9 cellular contexts compared by ENCODE assay signal in genomic region chr3:108293858-108294257, GRCh38. TPM values are rescaled to one million over a fixed set of nuclear protein-coding genes. Genes with fewer than 3 reads are reported as not detected.
DNase-seq lines count a peak whose midpoint lies in the region; ATAC-seq and TF ChIP-seq lines count a peak whose summit lies in the region.
"Had no signal": no experiment of that assay in that cellular context is flagged by ENCODE, and none has a peak within 500 bp of the region (broad histone marks: within the 10 kb centered on the region; RNA-seq: fewer than 3 reads in every experiment).

No MANE protein-coding gene starts in this region.

- H3K4me1 ChIP-seq in mammary epithelial cell (ENCODE audit: insufficient read depth, low read length) (no peaks in the 10 kb centered on the region), spleen (peaks cover 0 to 22% (median 12%) of the 10 kb centered on the region in 6 donors)

- H3K79me2 ChIP-seq in mammary epithelial cell (ENCODE audit: insufficient read depth, low read length) = no peaks in the 10 kb centered on the region

- H3K36me3 Mint-ChIP-seq in activated T-helper 17 cell treated with anti-CD3 and anti-CD28 coated beads, Interleukin-2, amount 50 U/mL, for 72 hours (ENCODE audit: low read depth) = no peaks in the 10 kb centered on the region

- DNase-seq in mammary epithelial cell (no peak), DMS79 treated with DMSO at 0.1 percent for 48 hours (lab: John Stamatoyannopoulos, UW) (no peak), spleen (no peak)
- no peak for DNase-seq in activated CD4-positive, CD25-positive, alpha-beta regulatory T cell treated with anti-CD3 and anti-CD28 coated beads, Interleukin-2, amount 50 U/mL, for 72 hours
- DNase-seq: OCI-M1 had no signal

- peak overlapping the region; percentile 40 for H3K27ac Mint-ChIP-seq in activated T-helper 17 cell treated with anti-CD3 and anti-CD28 coated beads, Interleukin-2, amount 50 U/mL, for 72 hours

- no peaks in the 10 kb centered on the region for H3K9me3 ChIP-seq in mammary epithelial cell (replicated peaks; ENCODE audit: insufficient read depth, low read length)
- H3K9me3 ChIP-seq in spleen = no peaks in the 10 kb centered on the region

- H3K9ac ChIP-seq in mammary epithelial cell (ENCODE audit: insufficient read depth, low read length) = no peak overlapping the region

- no TSS peak for BruUV-seq in mammary epithelial cell (replicated peaks; lab: Mats Ljungman, UMichigan)

- H3K4me3 ChIP-seq in mammary epithelial cell (replicated peaks in 1 of 3; ENCODE audit: insufficient read depth in 1 of 3, low read depth in 2 of 3, low read length in 3 of 3) (no peak overlapping the region), spleen (no peak overlapping the region)

- H3K36me3 ChIP-seq in mammary epithelial cell (ENCODE audit: insufficient read depth, low read length) (no peaks in the 10 kb centered on the region), spleen (no peaks in the 10 kb centered on the region)

- H3K9me3 Mint-ChIP-seq in activated T-helper 17 cell treated with anti-CD3 and anti-CD28 coated beads, Interleukin-2, amount 50 U/mL, for 72 hours = peaks cover 3% of the 10 kb centered on the region

- 98% methylated on average over 4 of the region's 4 CpGs for whole genome bisulfite sequencing in mammary epithelial cell (ENCODE audit: low coverage, missing lambda C conversion rate)
- WGBS in spleen, 5 donors = 42 to 62% (median 59%) methylated on average over 4 of the region's 4 CpGs

- in situ Hi-C loops in mammary epithelial cell (cut with MboI; ENCODE audit: low sequenced_read_pairs in 2 of 2) = no loop called here

- H3K27me3 ChIP-seq in mammary epithelial cell (ENCODE audit: insufficient read depth, low read length) (no peaks in the 10 kb centered on the region), spleen (replicated peaks in 1 of 7) (no peaks in the 10 kb centered on the region)

- no peak for TF ChIP-seq POLR2A in spleen (IDR thresholded peaks at IDR 0.05)

- ATAC-seq in GM18858 (IDR thresholded peaks at IDR 0.05; ENCODE audit: unreplicated experiment) (peak; percentile 70), GM21529 (IDR thresholded peaks at IDR 0.05; ENCODE audit: unreplicated experiment) (peak; percentile 71), HG03378 (IDR thresholded peaks at IDR 0.05; ENCODE audit: unreplicated experiment) (peak; percentile 77)
- peak; percentile 30 for ATAC-seq in activated T-helper 17 cell treated with anti-CD3 and anti-CD28 coated beads, Interleukin-2, amount 50 U/mL, for 72 hours (replicated peaks)

- CTCF ChIA-PET in mammary epithelial cell (lab: Charles Lee; ENCODE audit: low non-redundant PET) = no interaction called here

- no peak for TF ChIP-seq CTCF in mammary epithelial cell (conservative IDR thresholded peaks at IDR 0.05 in 1 of 2, IDR thresholded peaks at IDR 0.05 in 1 of 2; ENCODE audit: extremely low read depth in 1 of 2, insufficient read depth in 1 of 2, low read depth in 1 of 2, low read length in 2 of 2)
- no peak for TF ChIP-seq CTCF in spleen (IDR thresholded peaks at IDR 0.05 in 8 of 11, conservative IDR thresholded peaks at IDR 0.05 in 3 of 11)

- H3K4me3 Mint-ChIP-seq in activated T-helper 17 cell treated with anti-CD3 and anti-CD28 coated beads, Interleukin-2, amount 50 U/mL, for 72 hours = peak overlapping the region; percentile 41

- H4K20me1 ChIP-seq in mammary epithelial cell (ENCODE audit: insufficient read depth, low read length) = no peaks in the 10 kb centered on the region

- H3K27ac ChIP-seq in mammary epithelial cell (ENCODE audit: insufficient read depth, low read depth, low read length) (no peak overlapping the region), spleen (no peak overlapping the region)

- no peaks in the 10 kb centered on the region for H3K27me3 Mint-ChIP-seq in activated T-helper 17 cell treated with anti-CD3 and anti-CD28 coated beads, Interleukin-2, amount 50 U/mL, for 72 hours

- no peak overlapping the region for H3K4me2 ChIP-seq in mammary epithelial cell (ENCODE audit: insufficient read depth, low read depth, low read length)

- H3K4me1 Mint-ChIP-seq in activated T-helper 17 cell treated with anti-CD3 and anti-CD28 coated beads, Interleukin-2, amount 50 U/mL, for 72 hours = peaks cover 34% of the 10 kb centered on the region

- no peak overlapping the region for H2AFZ ChIP-seq in mammary epithelial cell (ENCODE audit: low read depth, low read length)

- dilution Hi-C loops in mammary epithelial cell (cut with HindIII; ENCODE audit: low sequenced_read_pairs) = no loop called here

- intact Hi-C loops in mammary epithelial cell (cut with micrococcal nuclease) (no loop called here), spleen (cut with DNase I; ENCODE audit: low total_unique reads) (no loop called here)

RNA-seq across cellular contexts. Expression of gene HHLA2, which starts 2.5 kb away (rescaled TPM):
- 1 to 10 TPM; 1.3 to 2.0 TPM for total RNA-seq in activated T-helper 17 cell treated with anti-CD3 and anti-CD28 coated beads, Interleukin-2, amount 50 U/mL, for 72 hours
- not detected for total RNA-seq in mammary epithelial cell
- polyA plus RNA-seq in mammary epithelial cell = not detected
- polyA minus RNA-seq in mammary epithelial cell = not detected
- total RNA-seq in spleen = under 1 TPM in 3 of 7 donors, not detected in 4; 0.26 to 0.43 (median 0.37) TPM
- under 1 TPM; 0.09 to 0.11 (median 0.10) TPM for polyA plus RNA-seq in spleen
